ENCODE assay signal across 30 cellular contexts in genomic region chr2:204988836-204989235, GRCh38.
"Had no signal": no experiment of that assay in that cellular context is flagged by ENCODE, and none has a peak within 500 bp of the region (broad histone marks: within the 10 kb centered on the region; RNA-seq: fewer than 3 reads in every experiment).

No MANE protein-coding gene starts in this region.

- FAIRE-seq: colon had no signal

- ATAC-seq: activated CD4-positive, alpha-beta T cell treated with anti-CD3 and anti-CD28 coated beads for 36 hours; activated naive CD4-positive, alpha-beta T cell treated with anti-CD3 and anti-CD28 coated beads, Interleukin-2, amount 50 U/mL, for 72 hours; activated naive CD8-positive, alpha-beta T cell treated with anti-CD3 and anti-CD28 coated beads, Interleukin-2, amount 50 U/mL, for 24 hours; activated T-cell treated with anti-CD3 and anti-CD28 coated beads, Interleukin-2, amount 50 U/mL, for 4 hours; activated T-helper 17 cell treated with anti-CD3 and anti-CD28 coated beads, Interleukin-2, amount 50 U/mL, for 72 hours; body of pancreas; effector memory CD8-positive, alpha-beta T cell; foreskin keratinocyte; gastroesophageal sphincter; heart right ventricle; T-helper 17 cell had no signal

- H3K27me3 Mint-ChIP-seq: activated CD4-positive, alpha-beta memory T cell treated with anti-CD3 and anti-CD28 coated beads for 36 hours; activated CD4-positive, alpha-beta T cell treated with anti-CD3 and anti-CD28 coated beads for 36 hours; activated naive CD8-positive, alpha-beta T cell treated with anti-CD3 and anti-CD28 coated beads, Interleukin-2, amount 50 U/mL, for 24 hours; activated T-helper 17 cell treated with anti-CD3 and anti-CD28 coated beads, Interleukin-2, amount 50 U/mL, for 72 hours; effector memory CD8-positive, alpha-beta T cell; T-helper 17 cell had no signal

- H3K36me3 ChIP-seq: adrenal gland, esophagus muscularis mucosa, gastroesophageal sphincter, heart right ventricle had no signal

- H3K27me3 ChIP-seq: adrenal gland, body of pancreas, esophagus muscularis mucosa, foreskin keratinocyte, gastroesophageal sphincter, heart right ventricle had no signal

- H3K27ac Mint-ChIP-seq: activated CD4-positive, alpha-beta memory T cell treated with anti-CD3 and anti-CD28 coated beads for 36 hours; activated CD4-positive, alpha-beta T cell treated with anti-CD3 and anti-CD28 coated beads for 36 hours; activated CD4-positive, alpha-beta T cell treated with anti-CD3 and anti-CD28 coated beads, Interleukin-2, amount 10 ng/mL, durations not matched to agents 24 days and 14 days; activated naive CD4-positive, alpha-beta T cell treated with anti-CD3 and anti-CD28 coated beads, Interleukin-2, amount 50 U/mL, for 72 hours; activated naive CD8-positive, alpha-beta T cell treated with anti-CD3 and anti-CD28 coated beads, Interleukin-2, amount 50 U/mL, for 24 hours; activated T-helper 17 cell treated with anti-CD3 and anti-CD28 coated beads, Interleukin-2, amount 50 U/mL, for 72 hours; effector memory CD8-positive, alpha-beta T cell; T-helper 17 cell had no signal

- H3K4me3 ChIP-seq: adrenal gland, body of pancreas, esophagus muscularis mucosa, gastroesophageal sphincter, heart right ventricle had no signal

- DNase-seq: activated CD4-positive, alpha-beta memory T cell treated with anti-CD3 and anti-CD28 coated beads for 36 hours; activated CD4-positive, alpha-beta T cell treated with anti-CD3 and anti-CD28 coated beads for 36 hours; activated CD4-positive, alpha-beta T cell treated with anti-CD3 and anti-CD28 coated beads, Interleukin-2, amount 10 ng/mL, durations not matched to agents 24 days and 14 days; activated CD4-positive, CD25-positive, alpha-beta regulatory T cell; activated CD4-positive, CD25-positive, alpha-beta regulatory T cell treated with anti-CD3 and anti-CD28 coated beads, Interleukin-2, amount 50 U/mL, for 72 hours; activated CD8-positive, alpha-beta memory T cell treated with anti-CD3 and anti-CD28 coated beads for 24 hours; activated effector memory CD4-positive, alpha-beta T cell treated with Interleukin-2 at 50 U/mL for 16 hours; activated gamma-delta T cell treated with Interleukin-2 at 50 U/mL for 16 hours; activated naive CD4-positive, alpha-beta T cell treated with Interleukin-2 at 50 U/mL for 16 hours; activated naive CD8-positive, alpha-beta T cell treated with anti-CD3 and anti-CD28 coated beads, Interleukin-2, amount 50 U/mL, for 24 hours; activated T-cell treated with anti-CD3 and anti-CD28 coated beads, Interleukin-2, amount 50 U/mL, for 4 hours; adrenal gland; amygdala; aorta; body of pancreas; caudate nucleus; cortex of kidney; dermis blood vessel endothelial cell; effector CD4-positive, alpha-beta T cell; effector memory CD8-positive, alpha-beta T cell; erythroblast; foreskin keratinocyte; heart right ventricle; T-helper 1 cell; T-helper 17 cell had no signal

- H3K9me3 Mint-ChIP-seq: activated CD4-positive, alpha-beta memory T cell treated with anti-CD3 and anti-CD28 coated beads for 36 hours; activated naive CD4-positive, alpha-beta T cell treated with anti-CD3 and anti-CD28 coated beads, Interleukin-2, amount 50 U/mL, for 72 hours; activated T-cell treated with anti-CD3 and anti-CD28 coated beads, Interleukin-2, amount 50 U/mL, for 4 hours; activated T-helper 17 cell treated with anti-CD3 and anti-CD28 coated beads, Interleukin-2, amount 50 U/mL, for 72 hours had no signal

- H3K27ac ChIP-seq: adrenal gland, body of pancreas, esophagus muscularis mucosa, foreskin keratinocyte, gastroesophageal sphincter, heart right ventricle had no signal

- H3K4me3 Mint-ChIP-seq: activated CD4-positive, alpha-beta memory T cell treated with anti-CD3 and anti-CD28 coated beads for 36 hours; activated CD4-positive, alpha-beta T cell treated with anti-CD3 and anti-CD28 coated beads for 36 hours; activated CD4-positive, alpha-beta T cell treated with anti-CD3 and anti-CD28 coated beads, Interleukin-2, amount 10 ng/mL, durations not matched to agents 24 days and 14 days; activated naive CD8-positive, alpha-beta T cell treated with anti-CD3 and anti-CD28 coated beads, Interleukin-2, amount 50 U/mL, for 24 hours; activated T-cell treated with anti-CD3 and anti-CD28 coated beads, Interleukin-2, amount 50 U/mL, for 4 hours; activated T-helper 17 cell treated with anti-CD3 and anti-CD28 coated beads, Interleukin-2, amount 50 U/mL, for 72 hours; effector memory CD8-positive, alpha-beta T cell; T-helper 17 cell had no signal

- H3K4me1 ChIP-seq: adrenal gland, body of pancreas, esophagus muscularis mucosa, foreskin keratinocyte, gastroesophageal sphincter, heart right ventricle had no signal

- H3K4me1 Mint-ChIP-seq: activated CD4-positive, alpha-beta T cell treated with anti-CD3 and anti-CD28 coated beads for 36 hours; activated naive CD8-positive, alpha-beta T cell treated with anti-CD3 and anti-CD28 coated beads, Interleukin-2, amount 50 U/mL, for 24 hours; activated T-helper 17 cell treated with anti-CD3 and anti-CD28 coated beads, Interleukin-2, amount 50 U/mL, for 72 hours had no signal

- H3K36me3 Mint-ChIP-seq: activated CD4-positive, alpha-beta memory T cell treated with anti-CD3 and anti-CD28 coated beads for 36 hours; activated naive CD4-positive, alpha-beta T cell treated with anti-CD3 and anti-CD28 coated beads, Interleukin-2, amount 50 U/mL, for 72 hours had no signal
